In the genomic region with DNA sequence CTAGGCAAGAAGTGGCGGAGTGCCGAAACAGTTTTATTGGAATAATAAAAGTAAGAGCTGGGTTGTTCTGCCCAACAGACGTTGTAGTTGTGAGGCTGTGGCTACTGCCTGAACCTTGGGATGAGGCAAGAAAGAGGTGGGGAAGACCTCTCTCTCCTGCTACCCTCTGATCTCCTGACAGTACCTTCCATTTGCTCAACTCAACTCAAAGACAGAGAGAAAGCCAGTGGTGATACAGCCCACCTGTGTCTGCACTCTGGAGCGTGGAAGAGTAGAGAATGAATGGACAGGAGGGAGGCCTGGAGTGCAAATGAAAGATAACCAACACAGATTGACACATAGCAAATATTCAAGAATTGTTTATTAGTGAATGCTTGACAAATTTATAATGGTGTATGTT, we compare ENCODE assay signal across 29 cellular contexts.
"Had no signal": no experiment of that assay in that cellular context is flagged by ENCODE, and none has a peak within 500 bp of the region (broad histone marks: within the 10 kb centered on the region; RNA-seq: fewer than 3 reads in every experiment).

No MANE protein-coding gene starts in this region.

- H3K9me3 Mint-ChIP-seq: memory B cell had no signal

- H3K4me3 Mint-ChIP-seq: memory B cell; naive thymus-derived CD4-positive, alpha-beta T cell; natural killer cell treated with Interleukin-12 subunit alpha and Interleukin-12 subunit beta and Interleukin-15 and Interleukin-18, amount 100 ng/mL, for 72 hours had no signal

- H2AFZ ChIP-seq: hepatocyte had no signal

- H3K27ac Mint-ChIP-seq: memory B cell; naive thymus-derived CD4-positive, alpha-beta T cell; natural killer cell treated with Interleukin-12 subunit alpha and Interleukin-12 subunit beta and Interleukin-15 and Interleukin-18, amount 100 ng/mL, for 72 hours had no signal

- H3K27me3 Mint-ChIP-seq: memory B cell; natural killer cell treated with Interleukin-12 subunit alpha and Interleukin-12 subunit beta and Interleukin-15 and Interleukin-18, amount 100 ng/mL, for 72 hours had no signal

- H3K27me3 ChIP-seq: heart right ventricle, hepatocyte, pancreas, stomach, suprapubic skin, tibial artery, upper lobe of right lung had no signal

- H3K4me1 ChIP-seq: heart right ventricle, left ventricle myocardium inferior, pancreas, prostate gland, stomach, suprapubic skin, tibial artery, upper lobe of right lung had no signal

- H3K27ac ChIP-seq: heart right ventricle, hepatocyte, left ventricle myocardium inferior, pancreas, prostate gland, skin epidermis, stomach, suprapubic skin, thoracic aorta, tibial artery, upper lobe of right lung had no signal

- H3K9me3 ChIP-seq: heart right ventricle, left ventricle myocardium inferior, mucosa of descending colon, pancreas, prostate gland, stomach, suprapubic skin, thoracic aorta, tibial artery, upper lobe of right lung had no signal

- H3K4me3 ChIP-seq: heart right ventricle, hepatocyte, left ventricle myocardium inferior, lung, mucosa of descending colon, pancreas, prostate gland, skin epidermis, stomach, suprapubic skin, thoracic aorta, tibial artery, upper lobe of right lung had no signal

- H3K4me2 ChIP-seq: hepatocyte had no signal

- H3K79me2 ChIP-seq: hepatocyte had no signal

- DNase-seq: heart right ventricle; islet precursor cell; left ventricle myocardium inferior; midbrain; mucosa of descending colon; naive thymus-derived CD4-positive, alpha-beta T cell; nucleus accumbens; pancreas; posterior cingulate gyrus; retina; stimulated activated CD4-positive, alpha-beta T cell treated with anti-CD3 and anti-CD28 coated beads, Interleukin-12 subunit alpha, Interleukin-12 subunit beta, amount 100 ng/mL, for 4 hours; stimulated activated CD4-positive, alpha-beta T cell treated with anti-CD3 and anti-CD28 coated beads, Interleukin-15, amount 100 ng/mL, for 24 hours; stimulated activated CD4-positive, alpha-beta T cell treated with anti-CD3 and anti-CD28 coated beads, Interleukin-2, amount 100 ng/mL, for 24 hours; stimulated activated CD4-positive, alpha-beta T cell treated with anti-CD3 and anti-CD28 coated beads, Interleukin-4, amount 100 ng/mL, for 1 hour; stimulated activated naive CD4-positive, alpha-beta T cell; stomach; tibial artery; trophoblast cell; upper lobe of right lung had no signal

- H3K36me3 Mint-ChIP-seq: memory B cell; naive thymus-derived CD4-positive, alpha-beta T cell; natural killer cell treated with Interleukin-12 subunit alpha and Interleukin-12 subunit beta and Interleukin-15 and Interleukin-18, amount 100 ng/mL, for 72 hours had no signal

- ATAC-seq: heart right ventricle; mucosa of descending colon; naive thymus-derived CD4-positive, alpha-beta T cell; natural killer cell treated with Interleukin-12 subunit alpha and Interleukin-12 subunit beta and Interleukin-15 and Interleukin-18, amount 100 ng/mL, for 72 hours; pancreas; right cardiac atrium; sciatic nerve; upper lobe of right lung had no signal

- H3K4me1 Mint-ChIP-seq: memory B cell; naive thymus-derived CD4-positive, alpha-beta T cell had no signal

- H3K36me3 ChIP-seq: heart right ventricle, left ventricle myocardium inferior, pancreas, prostate gland, stomach, suprapubic skin, thoracic aorta, tibial artery, upper lobe of right lung had no signal
